Comparison of ENCODE assay signal across 26 cellular contexts in the genomic region with DNA sequence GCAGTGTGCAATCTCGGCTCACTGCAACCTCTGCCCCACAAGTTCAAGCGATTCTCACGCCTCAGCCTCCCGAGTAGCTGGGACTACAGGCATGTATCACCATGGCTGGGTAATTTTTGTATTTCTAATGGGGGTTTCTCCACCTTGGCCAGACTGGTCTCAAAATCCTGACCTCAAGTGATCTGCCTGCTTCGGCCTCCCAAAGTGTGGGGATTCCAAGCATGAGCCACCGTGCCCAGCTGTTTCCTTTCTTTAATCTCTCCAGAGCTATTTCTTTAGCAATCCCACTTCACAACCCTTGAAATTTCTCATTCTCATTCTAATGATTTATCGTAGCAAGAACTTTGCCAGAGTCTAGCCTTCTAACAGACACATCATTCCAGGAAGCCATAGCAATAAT.
"Had no signal": no experiment of that assay in that cellular context is flagged by ENCODE, and none has a peak within 500 bp of the region (broad histone marks: within the 10 kb centered on the region; RNA-seq: fewer than 3 reads in every experiment).

No MANE protein-coding gene starts in this region.

- H3K4me3 ChIP-seq: cardiac muscle cell, SJCRH30 had no signal

- H3K9ac ChIP-seq: SK-N-SH had no signal

- ATAC-seq: activated CD4-positive, CD25-positive, alpha-beta regulatory T cell treated with anti-CD3 and anti-CD28 coated beads, Interleukin-2, amount 50 U/mL, for 24 hours; activated CD8-positive, alpha-beta memory T cell treated with anti-CD3 and anti-CD28 coated beads, Interleukin-2, amount 10 ng/mL, durations not matched to agents 7 days and 5 days; Panc1 had no signal

- H3K27ac ChIP-seq: brain microvascular endothelial cell, cardiac muscle cell, RWPE1, SJCRH30 had no signal

- H3K4me1 ChIP-seq: SJCRH30 had no signal

- DNase-seq: activated CD4-positive, alpha-beta T cell treated with anti-CD3 and anti-CD28 coated beads for 4 hours; activated CD4-positive, alpha-beta T cell treated with anti-CD3 and anti-CD28 coated beads, Interleukin-2, amount 50 U/mL, for 4 hours; activated CD8-positive, alpha-beta memory T cell treated with anti-CD3 and anti-CD28 coated beads, Interleukin-2, amount 10 ng/mL, durations not matched to agents 7 days and 5 days; activated effector memory CD4-positive, alpha-beta T cell treated with anti-CD3 and anti-CD28 coated beads, Interleukin-2, amount 50 U/mL, for 16 hours; activated naive CD4-positive, alpha-beta T cell treated with Interleukin-2 at 50 U/mL for 16 hours; activated T-cell treated with anti-CD3 and anti-CD28 coated beads, Interleukin-2, amount 50 U/mL, for 24 hours; brain microvascular endothelial cell; cerebellar nuclear complex; Karpas-422; NCI-H1105 treated with DMSO at 0.1 percent for 48 hours; NCI-H1436 treated with DMSO at 0.1 percent for 48 hours; NCI-H187; NCI-H2081; NCI-H446 treated with DMSO at 0.1 percent for 48 hours; NCI-H524 treated with DMSO at 0.1 percent for 48 hours; NCI-H748 treated with DMSO at 0.1 percent for 48 hours; Right ventricle myocardium superior; SJCRH30; SK-N-SH; T-helper 1 cell had no signal

- H3K4me3 Mint-ChIP-seq: activated CD8-positive, alpha-beta memory T cell treated with anti-CD3 and anti-CD28 coated beads, Interleukin-2, amount 10 ng/mL, durations not matched to agents 7 days and 5 days; activated naive CD8-positive, alpha-beta T cell; activated T-cell treated with anti-CD3 and anti-CD28 coated beads, Interleukin-2, amount 50 U/mL, for 24 hours; activated T-helper 1 cell treated with anti-CD3 and anti-CD28 coated beads, Interleukin-12 subunit alpha, Interleukin-12 subunit beta, Interleukin-2, Interleukin-4 antibody, amounts not matched to agents 30 ng/mL and 10 ng/mL and 1 ng/mL, durations not matched to agents 14 hours and 24 hours and 36 hours had no signal

- H3K27ac Mint-ChIP-seq: activated CD8-positive, alpha-beta memory T cell treated with anti-CD3 and anti-CD28 coated beads, Interleukin-2, amount 10 ng/mL, durations not matched to agents 7 days and 5 days; activated naive CD8-positive, alpha-beta T cell; activated T-cell treated with anti-CD3 and anti-CD28 coated beads, Interleukin-2, amount 50 U/mL, for 24 hours; activated T-helper 1 cell treated with anti-CD3 and anti-CD28 coated beads, Interleukin-12 subunit alpha, Interleukin-12 subunit beta, Interleukin-2, Interleukin-4 antibody, amounts not matched to agents 30 ng/mL and 10 ng/mL and 1 ng/mL, durations not matched to agents 14 hours and 24 hours and 36 hours had no signal

- H3K36me3 ChIP-seq: brain microvascular endothelial cell, cardiac muscle cell, SJCRH30 had no signal

- H3K36me3 Mint-ChIP-seq: activated CD8-positive, alpha-beta memory T cell treated with anti-CD3 and anti-CD28 coated beads, Interleukin-2, amount 10 ng/mL, durations not matched to agents 7 days and 5 days; activated naive CD8-positive, alpha-beta T cell had no signal

- H3K4me1 Mint-ChIP-seq: activated CD8-positive, alpha-beta memory T cell treated with anti-CD3 and anti-CD28 coated beads, Interleukin-2, amount 10 ng/mL, durations not matched to agents 7 days and 5 days had no signal

- H3K9me3 ChIP-seq: SJCRH30, SK-N-SH had no signal

- H3K9me3 Mint-ChIP-seq: activated T-cell treated with anti-CD3 and anti-CD28 coated beads, Interleukin-2, amount 50 U/mL, for 24 hours; activated T-helper 1 cell treated with anti-CD3 and anti-CD28 coated beads, Interleukin-12 subunit alpha, Interleukin-12 subunit beta, Interleukin-2, Interleukin-4 antibody, amounts not matched to agents 30 ng/mL and 10 ng/mL and 1 ng/mL, durations not matched to agents 14 hours and 24 hours and 36 hours had no signal

- H3K4me2 ChIP-seq: SK-N-SH had no signal

- H3K27me3 ChIP-seq: brain microvascular endothelial cell, cardiac muscle cell, SJCRH30 had no signal
